ENCODE assay signal across 25 cellular contexts in genomic region chr3:12818773-12819172, GRCh38. TPM values are rescaled to one million over a fixed set of nuclear protein-coding genes. Genes with fewer than 3 reads are reported as not detected.
A peak's percentile ranks its signal among the peaks of the same experiment; 100 is the strongest.
DNase-seq lines count a peak whose midpoint lies in the region; ATAC-seq and TF ChIP-seq lines count a peak whose summit lies in the region.
"Had no signal": no experiment of that assay in that cellular context is flagged by ENCODE, and none has a peak within 500 bp of the region (broad histone marks: within the 10 kb centered on the region; RNA-seq: fewer than 3 reads in every experiment).

No MANE protein-coding gene starts in this region.

- H3K4me2 ChIP-seq in OCI-LY3 (ENCODE audit: low read length), result 0 out of 2 replicates have a peak overlapping the region, but pooled peaks have one; percentile 1

- peaks cover 10% of the 10 kb centered on the region for H3K4me1 ChIP-seq in OCI-LY3 (ENCODE audit: low read length)
- H3K4me1 ChIP-seq: HAP-1, Peyer's patch had no signal

- no peak overlapping the region for H3K4me3 ChIP-seq in OCI-LY3 (ENCODE audit: low read length)
- H3K4me3 ChIP-seq: HAP-1, Peyer's patch, SK-N-MC had no signal

- no peaks in the 10 kb centered on the region for H3K27me3 ChIP-seq in OCI-LY3 (ENCODE audit: low read depth, low read length)
- H3K27me3 ChIP-seq: Peyer's patch had no signal

- H3K4me3 Mint-ChIP-seq in HFFc6, result no peak overlapping the region
- H3K4me3 Mint-ChIP-seq: CD4-positive, alpha-beta memory T cell had no signal

- no peaks in the 10 kb centered on the region for H3K4me1 Mint-ChIP-seq in HFFc6 (ENCODE audit: low read depth)
- H3K4me1 Mint-ChIP-seq: CD4-positive, alpha-beta memory T cell had no signal

- peak; percentile 60 for ATAC-seq in GM18907 (IDR thresholded peaks at IDR 0.05; ENCODE audit: unreplicated experiment)
- ATAC-seq in HG03378 (IDR thresholded peaks at IDR 0.05; ENCODE audit: unreplicated experiment), result no peak

- H3K36me3 Mint-ChIP-seq in HFFc6 (ENCODE audit: low read depth), result no peaks in the 10 kb centered on the region
- H3K36me3 Mint-ChIP-seq: CD4-positive, alpha-beta memory T cell had no signal

- no peaks in the 10 kb centered on the region for H3K9me3 ChIP-seq in OCI-LY3 (ENCODE audit: insufficient read depth, low read length)
- H3K9me3 ChIP-seq: HAP-1, Peyer's patch had no signal

- H2AFZ ChIP-seq in OCI-LY3 (ENCODE audit: low read depth, low read length), result peak overlapping the region; percentile 51; the same call in 1 of the 2 replicates

- TF ChIP-seq CTCF in OCI-LY3 (IDR thresholded peaks at IDR 0.05; ENCODE audit: low read depth, low read length) (no peak), HFFc6 (IDR thresholded peaks at IDR 0.05) (no peak)

- DNase-seq in germinal center (ENCODE audit: low spot score) (peak; percentile 67), HFFc6 (no peak), DMS114 treated with DMSO at 0.1 percent for 48 hours (lab: John Stamatoyannopoulos, UW; ENCODE audit: unreplicated experiment) (no peak), A172 (ENCODE audit: low spot score) (no peak)
- DNase-seq: C1 segment of cervical spinal cord; CD4-positive, alpha-beta memory T cell; COR-L47; GOT3; MV-4-11; NCI-H1105; NCI-H146; NCI-H2029; NCI-H446 treated with DMSO at 0.1 percent for 48 hours; Peyer's patch; SIG-M5 had no signal

- H3K9ac ChIP-seq in OCI-LY3 (ENCODE audit: low read length), result no peak overlapping the region

- no peak overlapping the region for H3K27ac ChIP-seq in OCI-LY3 (ENCODE audit: low read length)
- H3K27ac ChIP-seq: Peyer's patch, SK-N-MC had no signal

- H3K9me3 Mint-ChIP-seq in HFFc6, result no peaks in the 10 kb centered on the region
- H3K9me3 Mint-ChIP-seq: CD4-positive, alpha-beta memory T cell had no signal

- H3K27ac Mint-ChIP-seq in HFFc6, result no peak overlapping the region

- H3K27me3 Mint-ChIP-seq in HFFc6 (ENCODE audit: insufficient read depth), result peaks cover 3% of the 10 kb centered on the region; the same call in 1 of the 2 replicates
- H3K27me3 Mint-ChIP-seq: CD4-positive, alpha-beta memory T cell had no signal

- H4K20me1 ChIP-seq in OCI-LY3 (ENCODE audit: insufficient read depth, low read length), result no peaks in the 10 kb centered on the region

- no peaks in the 10 kb centered on the region for H3K79me2 ChIP-seq in OCI-LY3 (ENCODE audit: low read length)

- H3K36me3 ChIP-seq in OCI-LY3 (replicated peaks; ENCODE audit: low read depth, low read length), result no peaks in the 10 kb centered on the region

RNA-seq across cellular contexts. Expression of gene CAND2, which starts 22.3 kb away (rescaled TPM):
- total RNA-seq in HFFc6 (2021; fragmentation: NEBNext Ultra II Directional; extraction: Animal tissue kit (Norgen Biotek cat#: 25700)), result 10 to 100 TPM in 1 of 6 experiments, 1 to 10 TPM in 5; 4.5 to 10.5 (median 8.3) TPM
- 2.0 and 2.8 TPM in 2 replicates for total RNA-seq in A172 (2014; rRNA removed; shearing (Covaris generic))
- total RNA-seq: HT-29, MCF 10A had no signal

RNA-seq across cellular contexts. Expression of gene RPL32, which starts 22.6 kb away (rescaled TPM):
- 1,000 to 10,000 TPM; 1,490 to 1,730 (median 1,677) TPM for total RNA-seq in HFFc6 (2021; fragmentation: NEBNext Ultra II Directional; extraction: Animal tissue kit (Norgen Biotek cat#: 25700))
- total RNA-seq in A172 (2014; rRNA removed; shearing (Covaris generic)), result 936 and 1,240 TPM in 2 replicates

RNA-seq across cellular contexts. Expression of gene TMEM40, which starts 59.7 kb away (rescaled TPM):
- total RNA-seq in HFFc6 (2021; fragmentation: NEBNext Ultra II Directional; extraction: Animal tissue kit (Norgen Biotek cat#: 25700)), result under 1 TPM in 3 of 6 experiments, not detected in 3; 0.32 to 0.40 (median 0.36) TPM
- 2.9 TPM in 1 of 2 replicates, not detected in the other for total RNA-seq in A172 (2014; rRNA removed; shearing (Covaris generic))
- total RNA-seq: A673; CD4-positive, alpha-beta memory T cell; HT-29; LHCN-M2; Peyer's patch; T-helper 1 cell treated with Interleukin-12 subunit alpha and Interleukin-12 subunit beta and Interleukin-4 antibody, amounts not matched to agents 30 ng/mL and 1 ng/mL, for 36 hours had no signal
